Comparison of ENCODE assay signal across 18 cellular contexts in genomic region chr12:30828686-30829085, GRCh38.
A peak's percentile ranks its signal among the peaks of the same experiment; 100 is the strongest.
DNase-seq lines count a peak whose midpoint lies in the region; ATAC-seq, FAIRE-seq and TF ChIP-seq lines count a peak whose summit lies in the region.
"Had no signal": no experiment of that assay in that cellular context is flagged by ENCODE, and none has a peak within 500 bp of the region (broad histone marks: within the 10 kb centered on the region; RNA-seq: fewer than 3 reads in every experiment).

No MANE protein-coding gene starts in this region.

- H3K9me3 ChIP-seq in astrocyte (ENCODE audit: insufficient read depth, low read depth, low read length) = peaks cover 4% of the 10 kb centered on the region

- H3K36me3 ChIP-seq in astrocyte (ENCODE audit: insufficient read depth, low read length) (no peaks in the 10 kb centered on the region), kidney epithelial cell (ENCODE audit: control insufficient read depth, insufficient read depth, low read length) (no peaks in the 10 kb centered on the region)

- no peak overlapping the region for H3K9ac ChIP-seq in astrocyte (ENCODE audit: low read length)

- H3K4me1 Mint-ChIP-seq in astrocyte (ENCODE audit: low read depth, unreplicated experiment) (peaks cover 7% of the 10 kb centered on the region), Calu3 (ENCODE audit: low read depth, unreplicated experiment) (no peaks in the 10 kb centered on the region)
- H3K4me1 Mint-ChIP-seq: B cell had no signal

- peaks cover 31% of the 10 kb centered on the region for H3K27me3 Mint-ChIP-seq in astrocyte (ENCODE audit: low read depth, unreplicated experiment)
- H3K27me3 Mint-ChIP-seq in Calu3 (ENCODE audit: unreplicated experiment) = peaks cover 65% of the 10 kb centered on the region

- no peak overlapping the region for H3K27ac ChIP-seq in astrocyte (ENCODE audit: low read depth, low read length)

- H4K20me1 ChIP-seq in astrocyte (ENCODE audit: insufficient read depth, low read length) = no peaks in the 10 kb centered on the region

- intact Hi-C loops in sciatic nerve (cut with DNase I) (no loop called here), Calu3 (cut with micrococcal nuclease; ENCODE audit: unreplicated experiment) (no loop called here)

- H2AFZ ChIP-seq in astrocyte (ENCODE audit: low read depth, low read length) = no peak overlapping the region

- TF ChIP-seq CTCF in astrocyte (IDR thresholded peaks at IDR 0.05; ENCODE audit: insufficient read depth, low read depth, low read length) (no peak), kidney epithelial cell (IDR thresholded peaks at IDR 0.05; ENCODE audit: insufficient read depth, low read length, poor library complexity, severe bottlenecking) (no peak), Calu3 (IDR thresholded peaks at IDR 0.05; ENCODE audit: unreplicated experiment) (no peak)

- BruUV-seq in Calu3 (replicated peaks; lab: Mats Ljungman, UMichigan) = no TSS peak

- DNase-seq in HK-2 (ENCODE audit: unreplicated experiment) (peak; percentile 40), astrocyte (ENCODE audit: low read depth) (peak; percentile 65), kidney epithelial cell (ENCODE audit: low read depth) (peak; percentile 73), sciatic nerve (ENCODE audit: low spot score) (peak; percentile 18), iPS-NIHi7 (ENCODE audit: extremely low spot score) (no peak), Calu3 (no peak)
- no peak for DNase-seq in activated CD8-positive, alpha-beta memory T cell treated with anti-CD3 and anti-CD28 coated beads, Interleukin-2, amount 50 U/mL, for 4 hours
- DNase-seq in activated CD4-positive, alpha-beta T cell treated with anti-CD3 and anti-CD28 coated beads, Interleukin-2, amount 50 U/mL, for 1 hour = no peak
- DNase-seq: CD4-positive, alpha-beta T cell; KG1; NCI-H1092; NCI-H2081 treated with DMSO at 0.1 percent for 48 hours; NCI-H510A treated with DMSO at 0.1 percent for 48 hours; Right ventricle myocardium superior had no signal

- no peaks in the 10 kb centered on the region for H3K4me1 ChIP-seq in astrocyte (ENCODE audit: insufficient read depth, low read length)

- no peak overlapping the region for H3K4me3 Mint-ChIP-seq in astrocyte (ENCODE audit: unreplicated experiment)
- no peak overlapping the region for H3K4me3 Mint-ChIP-seq in Calu3 (ENCODE audit: low read depth, unreplicated experiment)
- H3K4me3 Mint-ChIP-seq: B cell; CD4-positive, alpha-beta T cell had no signal

- H3K4me3 ChIP-seq in astrocyte (ENCODE audit: insufficient read depth, low read depth, low read length) = no peak overlapping the region
- no peak overlapping the region for H3K4me3 ChIP-seq in kidney epithelial cell (ENCODE audit: low read depth, low read length)

- peaks cover 7% of the 10 kb centered on the region for H3K27me3 ChIP-seq in astrocyte (ENCODE audit: insufficient read depth, low read length)
- no peaks in the 10 kb centered on the region for H3K27me3 ChIP-seq in kidney epithelial cell (ENCODE audit: control insufficient read depth, insufficient read depth, low read length)

- H3K4me2 ChIP-seq in astrocyte (ENCODE audit: low read length) = no peak overlapping the region

- peak overlapping the region; percentile 75 for H3K27ac Mint-ChIP-seq in astrocyte (ENCODE audit: unreplicated experiment)
- H3K27ac Mint-ChIP-seq in Calu3 (ENCODE audit: unreplicated experiment) = no peak overlapping the region
- H3K27ac Mint-ChIP-seq: B cell; CD4-positive, alpha-beta T cell had no signal

- CTCF ChIA-PET in Calu3 (lab: Charles Lee) = no interaction called here

- no peak for ATAC-seq in sciatic nerve
- ATAC-seq: Panc1, SK-N-SH treated with all-trans-retinoic acid at 6 μM for 48 hours had no signal

- H3K36me3 Mint-ChIP-seq in astrocyte (ENCODE audit: low read depth, unreplicated experiment) = peaks cover 2% of the 10 kb centered on the region
- H3K36me3 Mint-ChIP-seq in Calu3 (ENCODE audit: insufficient read depth, unreplicated experiment) = no peaks in the 10 kb centered on the region

- H3K9me3 Mint-ChIP-seq in astrocyte (ENCODE audit: unreplicated experiment) = peaks cover 12% of the 10 kb centered on the region
- peaks cover 3% of the 10 kb centered on the region for H3K9me3 Mint-ChIP-seq in Calu3 (ENCODE audit: low read depth, unreplicated experiment)
- H3K9me3 Mint-ChIP-seq: CD4-positive, alpha-beta T cell had no signal

- no peak for FAIRE-seq in astrocyte (lab: Jason Lieb, UNC)
- FAIRE-seq: GM19239 had no signal

- no peaks in the 10 kb centered on the region for H3K79me2 ChIP-seq in astrocyte (ENCODE audit: insufficient read depth, low read length)

Comparison
In these comparisons a context has a peak if more than half of its experiments do, and no peak if none do; other contexts are left out.
1. DNase-seq: peak in HK-2 (single experiment), astrocyte (single experiment), kidney epithelial cell (single experiment) and sciatic nerve (single experiment); none in activated CD8-positive, alpha-beta memory T cell treated with anti-CD3 and anti-CD28 coated beads, Interleukin-2, amount 50 U/mL, for 4 hours (single experiment), iPS-NIHi7 (single experiment), activated CD4-positive, alpha-beta T cell treated with anti-CD3 and anti-CD28 coated beads, Interleukin-2, amount 50 U/mL, for 1 hour (single experiment) and Calu3 (single experiment).